In the genomic region with DNA sequence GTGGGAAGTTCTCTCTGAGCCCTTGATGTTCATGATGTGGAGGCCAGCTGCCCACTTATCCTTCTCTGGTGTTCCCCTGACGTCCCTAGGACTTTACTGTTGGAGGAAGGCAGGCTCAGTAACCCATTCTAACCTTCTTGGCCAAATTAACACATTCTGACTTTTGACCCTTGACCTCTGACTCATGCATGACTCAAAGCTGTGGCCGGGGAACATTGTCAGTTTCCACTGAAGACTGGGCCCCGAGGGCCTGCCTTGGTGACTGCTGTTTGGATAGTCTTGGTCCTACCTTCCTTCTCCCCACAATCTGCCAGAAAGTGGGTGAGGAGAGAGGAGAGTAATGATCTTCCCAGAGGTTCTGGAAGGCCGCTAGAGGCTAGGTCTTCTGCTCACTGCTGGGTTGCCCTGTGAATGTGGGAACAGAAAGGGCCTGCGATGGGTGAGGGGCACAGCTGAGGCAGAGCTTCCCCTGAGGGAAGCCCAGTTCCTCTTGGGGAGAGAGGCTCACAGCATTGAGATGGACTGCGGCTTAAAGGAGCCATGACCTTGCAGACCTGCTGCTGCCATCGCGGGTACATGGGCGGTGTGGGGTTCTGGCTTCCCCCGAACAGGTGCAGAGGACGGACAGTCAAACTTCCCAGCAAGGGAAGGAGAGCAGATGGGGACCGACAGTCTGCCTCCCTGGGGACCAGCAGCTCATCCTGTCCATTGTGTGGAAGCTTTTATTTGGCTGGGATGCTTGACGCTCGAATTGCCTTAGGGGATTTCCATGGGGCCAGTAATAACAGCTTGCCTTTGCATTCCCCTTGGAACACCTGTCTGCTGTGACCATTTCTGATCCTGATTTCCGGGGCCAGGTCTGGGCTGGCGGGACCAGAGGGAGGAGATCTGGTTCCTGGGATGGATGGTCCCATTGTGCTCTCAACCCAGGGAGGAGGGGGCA, we compare ENCODE assay signal across 1 cellular context.
TF ChIP-seq lines count a peak whose summit lies in the region.

No MANE protein-coding gene starts in this region.

TF ChIP-seq in K562, 482 proteins besides CTCF, POLR2A, EP300 and RAD21 (continued from another document and continues in another):
- TF ChIP-seq, protein P1, sequence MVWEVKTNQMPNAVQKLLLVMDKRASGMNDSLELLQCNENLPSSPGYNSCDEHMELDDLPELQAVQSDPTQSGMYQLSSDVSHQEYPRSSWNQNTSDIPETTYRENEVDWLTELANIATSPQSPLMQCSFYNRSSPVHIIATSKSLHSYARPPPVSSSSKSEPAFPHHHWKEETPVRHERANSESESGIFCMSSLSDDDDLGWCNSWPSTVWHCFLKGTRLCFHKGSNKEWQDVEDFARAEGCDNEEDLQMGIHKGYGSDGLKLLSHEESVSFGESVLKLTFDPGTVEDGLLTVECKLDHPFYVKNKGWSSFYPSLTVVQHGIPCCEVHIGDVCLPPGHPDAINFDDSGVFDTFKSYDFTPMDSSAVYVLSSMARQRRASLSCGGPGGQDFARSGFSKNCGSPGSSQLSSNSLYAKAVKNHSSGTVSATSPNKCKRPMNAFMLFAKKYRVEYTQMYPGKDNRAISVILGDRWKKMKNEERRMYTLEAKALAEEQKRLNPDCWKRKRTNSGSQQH (CRISPR knock-in tag; IDR thresholded peaks at IDR 0.05): no peak
- peak; percentile 53; the same call in 1 of the 2 replicates for TF ChIP-seq POLR2AphosphoS5 (IDR thresholded peaks at IDR 0.05; ENCODE audit: control insufficient read depth, insufficient read depth, low read depth, low read length)
- TF ChIP-seq ILF3 (IDR thresholded peaks at IDR 0.05; ENCODE audit: borderline replicate concordance): no peak
- TF ChIP-seq ELF4 (CRISPR knock-in tag; IDR thresholded peaks at IDR 0.05): no peak
- TF ChIP-seq ZNF717 (CRISPR knock-in tag; IDR thresholded peaks at IDR 0.05): no peak
- no peak for TF ChIP-seq ZC3H8 (IDR thresholded peaks at IDR 0.05)
- TF ChIP-seq MYC (IDR thresholded peaks at IDR 0.05; ENCODE audit: low read depth, low read length): no peak
- no peak for TF ChIP-seq MYC (CRISPR knock-in tag; IDR thresholded peaks at IDR 0.05; ENCODE audit: borderline replicate concordance, low read depth)
- no peak for TF ChIP-seq ZNF239 (CRISPR knock-in tag; IDR thresholded peaks at IDR 0.05)
- TF ChIP-seq HNRNPUL1 (IDR thresholded peaks at IDR 0.05; ENCODE audit: low read length): no peak
- TF ChIP-seq HEY1 (CRISPR knock-in tag; IDR thresholded peaks at IDR 0.05; ENCODE audit: borderline replicate concordance): no peak
- no peak for TF ChIP-seq C11orf30 (IDR thresholded peaks at IDR 0.05; ENCODE audit: low read depth)
- TF ChIP-seq TAF7 (tag; IDR thresholded peaks at IDR 0.05): no peak
- TF ChIP-seq ADNP (tag; IDR thresholded peaks at IDR 0.05): no peak
- TF ChIP-seq, protein P2, sequence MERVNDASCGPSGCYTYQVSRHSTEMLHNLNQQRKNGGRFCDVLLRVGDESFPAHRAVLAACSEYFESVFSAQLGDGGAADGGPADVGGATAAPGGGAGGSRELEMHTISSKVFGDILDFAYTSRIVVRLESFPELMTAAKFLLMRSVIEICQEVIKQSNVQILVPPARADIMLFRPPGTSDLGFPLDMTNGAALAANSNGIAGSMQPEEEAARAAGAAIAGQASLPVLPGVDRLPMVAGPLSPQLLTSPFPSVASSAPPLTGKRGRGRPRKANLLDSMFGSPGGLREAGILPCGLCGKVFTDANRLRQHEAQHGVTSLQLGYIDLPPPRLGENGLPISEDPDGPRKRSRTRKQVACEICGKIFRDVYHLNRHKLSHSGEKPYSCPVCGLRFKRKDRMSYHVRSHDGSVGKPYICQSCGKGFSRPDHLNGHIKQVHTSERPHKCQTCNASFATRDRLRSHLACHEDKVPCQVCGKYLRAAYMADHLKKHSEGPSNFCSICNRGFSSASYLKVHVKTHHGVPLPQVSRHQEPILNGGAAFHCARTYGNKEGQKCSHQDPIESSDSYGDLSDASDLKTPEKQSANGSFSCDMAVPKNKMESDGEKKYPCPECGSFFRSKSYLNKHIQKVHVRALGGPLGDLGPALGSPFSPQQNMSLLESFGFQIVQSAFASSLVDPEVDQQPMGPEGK (CRISPR knock-in tag; IDR thresholded peaks at IDR 0.05; ENCODE audit: borderline replicate concordance): no peak
- TF ChIP-seq, protein P3, sequence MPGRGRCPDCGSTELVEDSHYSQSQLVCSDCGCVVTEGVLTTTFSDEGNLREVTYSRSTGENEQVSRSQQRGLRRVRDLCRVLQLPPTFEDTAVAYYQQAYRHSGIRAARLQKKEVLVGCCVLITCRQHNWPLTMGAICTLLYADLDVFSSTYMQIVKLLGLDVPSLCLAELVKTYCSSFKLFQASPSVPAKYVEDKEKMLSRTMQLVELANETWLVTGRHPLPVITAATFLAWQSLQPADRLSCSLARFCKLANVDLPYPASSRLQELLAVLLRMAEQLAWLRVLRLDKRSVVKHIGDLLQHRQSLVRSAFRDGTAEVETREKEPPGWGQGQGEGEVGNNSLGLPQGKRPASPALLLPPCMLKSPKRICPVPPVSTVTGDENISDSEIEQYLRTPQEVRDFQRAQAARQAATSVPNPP (IDR thresholded peaks at IDR 0.05; ENCODE audit: borderline replicate concordance, insufficient read depth, insufficient read length): no peak
- no peak for TF ChIP-seq ZNF197 (CRISPR knock-in tag; IDR thresholded peaks at IDR 0.05; ENCODE audit: low read depth)
- no peak for TF ChIP-seq PHB (CRISPR knock-in tag; IDR thresholded peaks at IDR 0.05)
- TF ChIP-seq ETV6 (IDR thresholded peaks at IDR 0.05; ENCODE audit: borderline replicate concordance in 1 of 2, low read depth in 2 of 2, low read length in 1 of 2): no peak
- no peak for TF ChIP-seq ETV6 (CRISPR knock-in tag; IDR thresholded peaks at IDR 0.05; ENCODE audit: borderline replicate concordance)
- TF ChIP-seq L3MBTL2 (IDR thresholded peaks at IDR 0.05): peak; percentile 43; the same call in 1 of the 2 replicates
- TF ChIP-seq, protein P4, sequence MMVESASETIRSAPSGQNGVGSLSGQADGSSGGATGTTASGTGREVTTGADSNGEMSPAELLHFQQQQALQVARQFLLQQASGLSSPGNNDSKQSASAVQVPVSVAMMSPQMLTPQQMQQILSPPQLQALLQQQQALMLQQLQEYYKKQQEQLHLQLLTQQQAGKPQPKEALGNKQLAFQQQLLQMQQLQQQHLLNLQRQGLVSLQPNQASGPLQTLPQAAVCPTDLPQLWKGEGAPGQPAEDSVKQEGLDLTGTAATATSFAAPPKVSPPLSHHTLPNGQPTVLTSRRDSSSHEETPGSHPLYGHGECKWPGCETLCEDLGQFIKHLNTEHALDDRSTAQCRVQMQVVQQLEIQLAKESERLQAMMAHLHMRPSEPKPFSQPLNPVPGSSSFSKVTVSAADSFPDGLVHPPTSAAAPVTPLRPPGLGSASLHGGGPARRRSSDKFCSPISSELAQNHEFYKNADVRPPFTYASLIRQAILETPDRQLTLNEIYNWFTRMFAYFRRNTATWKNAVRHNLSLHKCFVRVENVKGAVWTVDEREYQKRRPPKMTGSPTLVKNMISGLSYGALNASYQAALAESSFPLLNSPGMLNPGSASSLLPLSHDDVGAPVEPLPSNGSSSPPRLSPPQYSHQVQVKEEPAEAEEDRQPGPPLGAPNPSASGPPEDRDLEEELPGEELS (CRISPR knock-in tag; IDR thresholded peaks at IDR 0.05; ENCODE audit: borderline replicate concordance): no peak
- TF ChIP-seq HMG20A (CRISPR knock-in tag; conservative IDR thresholded peaks at IDR 0.05): no peak
- peak in 1 of 2 experiments; percentile 63; a peak in 2 of 4 replicates for TF ChIP-seq HDAC1 (IDR thresholded peaks at IDR 0.05)
- TF ChIP-seq, protein P5, sequence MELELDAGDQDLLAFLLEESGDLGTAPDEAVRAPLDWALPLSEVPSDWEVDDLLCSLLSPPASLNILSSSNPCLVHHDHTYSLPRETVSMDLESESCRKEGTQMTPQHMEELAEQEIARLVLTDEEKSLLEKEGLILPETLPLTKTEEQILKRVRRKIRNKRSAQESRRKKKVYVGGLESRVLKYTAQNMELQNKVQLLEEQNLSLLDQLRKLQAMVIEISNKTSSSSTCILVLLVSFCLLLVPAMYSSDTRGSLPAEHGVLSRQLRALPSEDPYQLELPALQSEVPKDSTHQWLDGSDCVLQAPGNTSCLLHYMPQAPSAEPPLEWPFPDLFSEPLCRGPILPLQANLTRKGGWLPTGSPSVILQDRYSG (tag; conservative IDR thresholded peaks at IDR 0.05; ENCODE audit: low read depth): no peak
- TF ChIP-seq FOXJ2 (tag; IDR thresholded peaks at IDR 0.05): no peak
- TF ChIP-seq NFE2 (IDR thresholded peaks at IDR 0.05; ENCODE audit: low read depth): peak; percentile 43; the same call in 1 of the 2 replicates
- TF ChIP-seq JUN (IDR thresholded peaks at IDR 0.05; ENCODE audit: borderline replicate concordance, low read depth, low read length): peak; percentile 97
- peak; percentile 89; the same call in 1 of the 2 replicates for TF ChIP-seq JUN (CRISPR knock-in tag; IDR thresholded peaks at IDR 0.05; ENCODE audit: borderline replicate concordance)
- TF ChIP-seq MCM3 (IDR thresholded peaks at IDR 0.05): no peak
- TF ChIP-seq KDM4B (IDR thresholded peaks at IDR 0.05; ENCODE audit: borderline replicate concordance in 2 of 2, low read depth in 1 of 2): no peak
- peak; percentile 98 for TF ChIP-seq NR2C1 (IDR thresholded peaks at IDR 0.05)
- TF ChIP-seq NR2C1 (tag; IDR thresholded peaks at IDR 0.05): peak; percentile 99
- peak in 1 of 2 experiments; percentile 18; a peak in 1 of 4 replicates for TF ChIP-seq RCOR1 (IDR thresholded peaks at IDR 0.05; ENCODE audit: borderline replicate concordance in 1 of 2, low read depth in 2 of 2, low read length in 2 of 2)
- no peak for TF ChIP-seq SIX5 (IDR thresholded peaks at IDR 0.05; ENCODE audit: borderline replicate concordance in 1 of 2, insufficient read depth in 1 of 2, low read depth in 1 of 2, low read length in 2 of 2)
- TF ChIP-seq ZNF644 (tag; IDR thresholded peaks at IDR 0.05; ENCODE audit: low read depth): no peak
- TF ChIP-seq ZBTB12 (CRISPR knock-in tag; IDR thresholded peaks at IDR 0.05): 0 out of 2 replicates have a peak, but pooled peaks have one; percentile 43
- no peak for TF ChIP-seq ZSCAN32 (CRISPR knock-in tag; IDR thresholded peaks at IDR 0.05)
- TF ChIP-seq, protein P6, sequence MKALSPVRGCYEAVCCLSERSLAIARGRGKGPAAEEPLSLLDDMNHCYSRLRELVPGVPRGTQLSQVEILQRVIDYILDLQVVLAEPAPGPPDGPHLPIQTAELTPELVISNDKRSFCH (CRISPR knock-in tag; IDR thresholded peaks at IDR 0.05): no peak
- TF ChIP-seq, protein P6 (tag; IDR thresholded peaks at IDR 0.05): peak; percentile 68
- TF ChIP-seq ZNF24 (IDR thresholded peaks at IDR 0.05): no peak
- TF ChIP-seq, protein P7, sequence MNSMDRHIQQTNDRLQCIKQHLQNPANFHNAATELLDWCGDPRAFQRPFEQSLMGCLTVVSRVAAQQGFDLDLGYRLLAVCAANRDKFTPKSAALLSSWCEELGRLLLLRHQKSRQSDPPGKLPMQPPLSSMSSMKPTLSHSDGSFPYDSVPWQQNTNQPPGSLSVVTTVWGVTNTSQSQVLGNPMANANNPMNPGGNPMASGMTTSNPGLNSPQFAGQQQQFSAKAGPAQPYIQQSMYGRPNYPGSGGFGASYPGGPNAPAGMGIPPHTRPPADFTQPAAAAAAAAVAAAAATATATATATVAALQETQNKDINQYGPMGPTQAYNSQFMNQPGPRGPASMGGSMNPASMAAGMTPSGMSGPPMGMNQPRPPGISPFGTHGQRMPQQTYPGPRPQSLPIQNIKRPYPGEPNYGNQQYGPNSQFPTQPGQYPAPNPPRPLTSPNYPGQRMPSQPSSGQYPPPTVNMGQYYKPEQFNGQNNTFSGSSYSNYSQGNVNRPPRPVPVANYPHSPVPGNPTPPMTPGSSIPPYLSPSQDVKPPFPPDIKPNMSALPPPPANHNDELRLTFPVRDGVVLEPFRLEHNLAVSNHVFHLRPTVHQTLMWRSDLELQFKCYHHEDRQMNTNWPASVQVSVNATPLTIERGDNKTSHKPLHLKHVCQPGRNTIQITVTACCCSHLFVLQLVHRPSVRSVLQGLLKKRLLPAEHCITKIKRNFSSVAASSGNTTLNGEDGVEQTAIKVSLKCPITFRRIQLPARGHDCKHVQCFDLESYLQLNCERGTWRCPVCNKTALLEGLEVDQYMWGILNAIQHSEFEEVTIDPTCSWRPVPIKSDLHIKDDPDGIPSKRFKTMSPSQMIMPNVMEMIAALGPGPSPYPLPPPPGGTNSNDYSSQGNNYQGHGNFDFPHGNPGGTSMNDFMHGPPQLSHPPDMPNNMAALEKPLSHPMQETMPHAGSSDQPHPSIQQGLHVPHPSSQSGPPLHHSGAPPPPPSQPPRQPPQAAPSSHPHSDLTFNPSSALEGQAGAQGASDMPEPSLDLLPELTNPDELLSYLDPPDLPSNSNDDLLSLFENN (IDR thresholded peaks at IDR 0.05; ENCODE audit: low read depth in 2 of 2, low read length in 2 of 2): no peak
- no peak for TF ChIP-seq NFXL1 (CRISPR knock-in tag; IDR thresholded peaks at IDR 0.05)
- no peak for TF ChIP-seq RBM39 (optimal IDR thresholded peaks at IDR 0.05; ENCODE audit: low read depth, low read length)
- TF ChIP-seq, protein P8, sequence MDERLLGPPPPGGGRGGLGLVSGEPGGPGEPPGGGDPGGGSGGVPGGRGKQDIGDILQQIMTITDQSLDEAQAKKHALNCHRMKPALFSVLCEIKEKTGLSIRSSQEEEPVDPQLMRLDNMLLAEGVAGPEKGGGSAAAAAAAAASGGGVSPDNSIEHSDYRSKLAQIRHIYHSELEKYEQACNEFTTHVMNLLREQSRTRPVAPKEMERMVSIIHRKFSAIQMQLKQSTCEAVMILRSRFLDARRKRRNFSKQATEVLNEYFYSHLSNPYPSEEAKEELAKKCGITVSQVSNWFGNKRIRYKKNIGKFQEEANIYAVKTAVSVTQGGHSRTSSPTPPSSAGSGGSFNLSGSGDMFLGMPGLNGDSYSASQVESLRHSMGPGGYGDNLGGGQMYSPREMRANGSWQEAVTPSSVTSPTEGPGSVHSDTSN (CRISPR knock-in tag; IDR thresholded peaks at IDR 0.05; ENCODE audit: low read depth): no peak
- TF ChIP-seq, protein P8 (tag; conservative IDR thresholded peaks at IDR 0.05; ENCODE audit: low read depth): no peak
- TF ChIP-seq ZNF561 (CRISPR knock-in tag; conservative IDR thresholded peaks at IDR 0.05): no peak
